In genomic region chr10:50653142-50653541, GRCh38 we compare ENCODE assay signal across 8 cellular contexts.
DNase-seq lines count a peak whose midpoint lies in the region; ATAC-seq and TF ChIP-seq lines count a peak whose summit lies in the region.

No MANE protein-coding gene starts in this region.

- no peak overlapping the region for H3K4me3 Mint-ChIP-seq in activated T-cell treated with anti-CD3 and anti-CD28 coated beads, Interleukin-2, amount 50 U/mL, for 24 hours

- H3K27me3 Mint-ChIP-seq in activated T-cell treated with anti-CD3 and anti-CD28 coated beads, Interleukin-2, amount 50 U/mL, for 24 hours = no peaks in the 10 kb centered on the region

- H3K4me1 Mint-ChIP-seq in activated T-cell treated with anti-CD3 and anti-CD28 coated beads, Interleukin-2, amount 50 U/mL, for 24 hours (ENCODE audit: low read depth) = peaks cover 16% of the 10 kb centered on the region

- H3K36me3 Mint-ChIP-seq in activated T-cell treated with anti-CD3 and anti-CD28 coated beads, Interleukin-2, amount 50 U/mL, for 24 hours (ENCODE audit: low read depth) = no peaks in the 10 kb centered on the region

- DNase-seq in Ammon's horn (ENCODE audit: low spot score) (peak; percentile 71), NCI-H1694 treated with DMSO at 0.1 percent for 48 hours (lab: John Stamatoyannopoulos, UW) (peak; percentile 27), coronary artery (ENCODE audit: low spot score) (no peak), medulla oblongata (ENCODE audit: extremely low spot score) (peak; percentile 52), DMS153 treated with DMSO at 0.1 percent for 48 hours (lab: John Stamatoyannopoulos, UW; ENCODE audit: unreplicated experiment) (no peak)
- no peak for DNase-seq in activated T-cell treated with anti-CD3 and anti-CD28 coated beads, Interleukin-2, amount 50 U/mL, for 24 hours

- no peak overlapping the region for H3K4me3 ChIP-seq in coronary artery

- peak; percentile 24 for ATAC-seq in GM18858 (IDR thresholded peaks at IDR 0.05; ENCODE audit: unreplicated experiment)
- no peak for ATAC-seq in GM21360 (IDR thresholded peaks at IDR 0.05; ENCODE audit: unreplicated experiment)

- no peak overlapping the region for H3K27ac ChIP-seq in coronary artery

- H3K9me3 Mint-ChIP-seq in activated T-cell treated with anti-CD3 and anti-CD28 coated beads, Interleukin-2, amount 50 U/mL, for 24 hours = no peaks in the 10 kb centered on the region

- no peak overlapping the region for H3K27ac Mint-ChIP-seq in activated T-cell treated with anti-CD3 and anti-CD28 coated beads, Interleukin-2, amount 50 U/mL, for 24 hours

- peak; percentile 49 for TF ChIP-seq CTCF in coronary artery (IDR thresholded peaks at IDR 0.05)

Comparison
In these comparisons a context has a peak if more than half of its experiments do, and no peak if none do; other contexts are left out.
1. DNase-seq: peak in Ammon's horn (single experiment), NCI-H1694 treated with DMSO at 0.1 percent for 48 hours (single experiment) and medulla oblongata (single experiment); none in coronary artery (single experiment), DMS153 treated with DMSO at 0.1 percent for 48 hours (single experiment) and activated T-cell treated with anti-CD3 and anti-CD28 coated beads, Interleukin-2, amount 50 U/mL, for 24 hours (single experiment).